Comparison of ENCODE assay signal across 9 cellular contexts in genomic region chr10:27451054-27451453, GRCh38.
"Had no signal": no experiment of that assay in that cellular context is flagged by ENCODE, and none has a peak within 500 bp of the region (broad histone marks: within the 10 kb centered on the region; RNA-seq: fewer than 3 reads in every experiment).

No MANE protein-coding gene starts in this region.

- H3K27ac ChIP-seq: GM23248, HL-60 had no signal

- H3K27ac Mint-ChIP-seq: H9, IgD-negative memory B cell had no signal

- DNase-seq: GM23248, GOT3, H9, HCEC 1CT, KG1 had no signal

- H3K36me3 Mint-ChIP-seq: IgD-negative memory B cell had no signal

- ATAC-seq: HepG2 had no signal

- FAIRE-seq: H54, HepG2 had no signal

- H3K9ac ChIP-seq: GM23248 had no signal

- H3K4me3 ChIP-seq: GM23248 had no signal

- H2AFZ ChIP-seq: GM23248 had no signal

- H3K9me3 Mint-ChIP-seq: H9, IgD-negative memory B cell had no signal

- H3K4me3 Mint-ChIP-seq: H9, IgD-negative memory B cell had no signal

- H3K4me1 Mint-ChIP-seq: H9 had no signal
